9 cellular contexts compared by ENCODE assay signal in genomic region chr2:231680992-231681852, GRCh38. TPM values are rescaled to one million over a fixed set of nuclear protein-coding genes. Genes with fewer than 3 reads are reported as not detected.
DNase-seq lines count a peak whose midpoint lies in the region; ATAC-seq, FAIRE-seq and TF ChIP-seq lines count a peak whose summit lies in the region.
"Had no signal": no experiment of that assay in that cellular context is flagged by ENCODE, and none has a peak within 500 bp of the region (broad histone marks: within the 10 kb centered on the region; RNA-seq: fewer than 3 reads in every experiment).

No MANE protein-coding gene starts in this region.

- peak; percentile 90 for DNase-seq in EH (ENCODE audit: low read depth)
- DNase-seq in HT-29 (ENCODE audit: low spot score), result peak; percentile 79
- DNase-seq in activated T-helper 1 cell treated with anti-CD3 and anti-CD28 coated beads, Interleukin-12 subunit alpha, Interleukin-12 subunit beta, Interleukin-2, Interleukin-4 antibody, amounts not matched to agents 30 ng/mL and 10 ng/mL and 1 ng/mL, durations not matched to agents 14 hours and 24 hours and 36 hours (ENCODE audit: low spot score), result no peak
- DNase-seq in frontal cortex (ENCODE audit: low spot score in 2 of 2), result peak; percentile 95
- no peak for DNase-seq in KG1 (lab: John Stamatoyannopoulos, UW)

- H3K27me3 Mint-ChIP-seq in activated T-helper 1 cell treated with anti-CD3 and anti-CD28 coated beads, Interleukin-12 subunit alpha, Interleukin-12 subunit beta, Interleukin-2, Interleukin-4 antibody, amounts not matched to agents 30 ng/mL and 10 ng/mL and 1 ng/mL, durations not matched to agents 14 hours and 24 hours and 36 hours (ENCODE audit: insufficient read depth), result peaks cover 16% of the 10 kb centered on the region
- H3K27me3 Mint-ChIP-seq in nephron (ENCODE audit: low read depth), result peaks cover 7% of the 10 kb centered on the region

- no peak for FAIRE-seq in frontal cortex (lab: Jason Lieb, UNC)
- FAIRE-seq: colon had no signal

- intact Hi-C loops in activated T-helper 1 cell treated with anti-CD3 and anti-CD28 coated beads, Interleukin-12 subunit alpha, Interleukin-12 subunit beta, Interleukin-2, Interleukin-4 antibody, amounts not matched to agents 30 ng/mL and 10 ng/mL and 1 ng/mL, durations not matched to agents 14 hours and 24 hours and 36 hours (cut with micrococcal nuclease), result no loop called here

- H3K27ac Mint-ChIP-seq in activated T-helper 1 cell treated with anti-CD3 and anti-CD28 coated beads, Interleukin-12 subunit alpha, Interleukin-12 subunit beta, Interleukin-2, Interleukin-4 antibody, amounts not matched to agents 30 ng/mL and 10 ng/mL and 1 ng/mL, durations not matched to agents 14 hours and 24 hours and 36 hours, result no peak overlapping the region
- H3K27ac Mint-ChIP-seq in nephron, result peak overlapping the region; percentile 90 to 97 (median 97)

- TF ChIP-seq CTCF in nephron (IDR thresholded peaks at IDR 0.05; ENCODE audit: unreplicated experiment in 3 of 3), result no peak

- peaks cover 6% of the 10 kb centered on the region for H3K4me1 Mint-ChIP-seq in activated T-helper 1 cell treated with anti-CD3 and anti-CD28 coated beads, Interleukin-12 subunit alpha, Interleukin-12 subunit beta, Interleukin-2, Interleukin-4 antibody, amounts not matched to agents 30 ng/mL and 10 ng/mL and 1 ng/mL, durations not matched to agents 14 hours and 24 hours and 36 hours (ENCODE audit: low read depth)
- peaks cover 26% of the 10 kb centered on the region for H3K4me1 Mint-ChIP-seq in nephron

- no peaks in the 10 kb centered on the region for H3K9me3 Mint-ChIP-seq in activated T-helper 1 cell treated with anti-CD3 and anti-CD28 coated beads, Interleukin-12 subunit alpha, Interleukin-12 subunit beta, Interleukin-2, Interleukin-4 antibody, amounts not matched to agents 30 ng/mL and 10 ng/mL and 1 ng/mL, durations not matched to agents 14 hours and 24 hours and 36 hours
- no peaks in the 10 kb centered on the region for H3K9me3 Mint-ChIP-seq in nephron

- H3K4me3 Mint-ChIP-seq in activated T-helper 1 cell treated with anti-CD3 and anti-CD28 coated beads, Interleukin-12 subunit alpha, Interleukin-12 subunit beta, Interleukin-2, Interleukin-4 antibody, amounts not matched to agents 30 ng/mL and 10 ng/mL and 1 ng/mL, durations not matched to agents 14 hours and 24 hours and 36 hours, result peak overlapping the region; percentile 68
- H3K4me3 Mint-ChIP-seq in nephron, result peak overlapping the region; percentile 87 to 92 (median 88)

- ATAC-seq in GM21360 (IDR thresholded peaks at IDR 0.05; ENCODE audit: unreplicated experiment) (peak; percentile 64), GM19328 (IDR thresholded peaks at IDR 0.05; ENCODE audit: unreplicated experiment) (no peak)

- H3K36me3 Mint-ChIP-seq in activated T-helper 1 cell treated with anti-CD3 and anti-CD28 coated beads, Interleukin-12 subunit alpha, Interleukin-12 subunit beta, Interleukin-2, Interleukin-4 antibody, amounts not matched to agents 30 ng/mL and 10 ng/mL and 1 ng/mL, durations not matched to agents 14 hours and 24 hours and 36 hours (ENCODE audit: low read depth), result peaks cover 2% of the 10 kb centered on the region
- H3K36me3 Mint-ChIP-seq in nephron (ENCODE audit: low read depth), result no peaks in the 10 kb centered on the region

RNA-seq across cellular contexts. Expression of gene PTMA, which starts 27.1 kb away (rescaled TPM):
- total RNA-seq in HT-29 (2014; rRNA removed; shearing (Covaris generic)), result 1,191 and 1,224 TPM in 2 replicates
- total RNA-seq in activated T-helper 1 cell treated with anti-CD3 and anti-CD28 coated beads, Interleukin-12 subunit alpha, Interleukin-12 subunit beta, Interleukin-2, Interleukin-4 antibody, amounts not matched to agents 30 ng/mL and 10 ng/mL and 1 ng/mL, durations not matched to agents 14 hours and 24 hours and 36 hours, result 2,193 and 2,194 TPM in 2 replicates
- 958 TPM for total RNA-seq in frontal cortex

Comparison
In these comparisons a context has a peak if more than half of its experiments do, and no peak if none do; other contexts are left out.
1. DNase-seq: peak in EH (single experiment), HT-29 (single experiment) and frontal cortex (2 of 2); none in activated T-helper 1 cell treated with anti-CD3 and anti-CD28 coated beads, Interleukin-12 subunit alpha, Interleukin-12 subunit beta, Interleukin-2, Interleukin-4 antibody, amounts not matched to agents 30 ng/mL and 10 ng/mL and 1 ng/mL, durations not matched to agents 14 hours and 24 hours and 36 hours (single experiment) and KG1 (single experiment).